15 cellular contexts compared by ENCODE assay signal in genomic region chr7:16905300-16906044, GRCh38. TPM values are rescaled to one million over a fixed set of nuclear protein-coding genes. Genes with fewer than 3 reads are reported as not detected.
DNase-seq lines count a peak whose midpoint lies in the region; ATAC-seq, FAIRE-seq and TF ChIP-seq lines count a peak whose summit lies in the region.
"Had no signal": no experiment of that assay in that cellular context is flagged by ENCODE, and none has a peak within 500 bp of the region (broad histone marks: within the 10 kb centered on the region; RNA-seq: fewer than 3 reads in every experiment).

No MANE protein-coding gene starts in this region.

- in situ Hi-C loops in HepG2 (cut with HindIII; ENCODE audit: extremely low pct_ligation_motif_present, low pct_unique_long_range_greater_than_20kb): no loop called here
- in situ Hi-C loops in brain microvascular endothelial cell (cut with HindIII; ENCODE audit: low pct_ligation_motif_present, low sequenced_read_pairs): no loop called here

- no peaks in the 10 kb centered on the region for H3K79me2 ChIP-seq in HepG2 (ENCODE audit: insufficient read depth, low read length)

- no peak for TF ChIP-seq CTCF in HepG2 (CRISPR knock-in tag; IDR thresholded peaks at IDR 0.05)
- no peak for TF ChIP-seq CTCF in right lobe of liver (IDR thresholded peaks at IDR 0.05)
- TF ChIP-seq CTCF in brain microvascular endothelial cell (IDR thresholded peaks at IDR 0.05; ENCODE audit: low read depth, low read length, missing control alignments): no peak

- TF ChIP-seq POLR2A in HepG2 (IDR thresholded peaks at IDR 0.05; ENCODE audit: insufficient read depth in 1 of 2, low read depth in 2 of 2, low read length in 2 of 2) (no peak), right lobe of liver (IDR thresholded peaks at IDR 0.05) (no peak)

- no peak for TF ChIP-seq RAD21 in HepG2 (CRISPR knock-in tag; IDR thresholded peaks at IDR 0.05)

- FAIRE-seq in HepG2 (lab: Jason Lieb, UNC): no peak

- DNase-seq in HepG2 (ENCODE audit: low spot score) (peak; percentile 52), right lobe of liver (no peak), brain microvascular endothelial cell (peak; percentile 61), left colon (no peak), NCI-H187 (lab: John Stamatoyannopoulos, UW) (no peak)
- DNase-seq: activated CD4-positive, alpha-beta T cell treated with anti-CD3 and anti-CD28 coated beads for 4 hours; GDM1; heart left ventricle; NCI-H226; stimulated activated CD4-positive, alpha-beta T cell treated with anti-CD3 and anti-CD28 coated beads, Interleukin-12 subunit alpha, Interleukin-12 subunit beta, amount 100 ng/mL, for 4 hours had no signal

- H3K27me3 ChIP-seq in HepG2 (ENCODE audit: control insufficient read depth in 1 of 2, insufficient read depth in 2 of 2, low read length in 2 of 2) (no peaks in the 10 kb centered on the region), right lobe of liver (no peaks in the 10 kb centered on the region), brain microvascular endothelial cell (replicated peaks) (no peaks in the 10 kb centered on the region)
- H3K27me3 ChIP-seq: heart left ventricle had no signal

- H3K4me1 ChIP-seq in HepG2 (ENCODE audit: insufficient read depth, low read length) (peaks cover 10% of the 10 kb centered on the region), right lobe of liver (no peaks in the 10 kb centered on the region)
- H3K4me1 ChIP-seq: heart left ventricle had no signal

- 9% methylated on average over 5 of the region's 5 CpGs for WGBS in HepG2 (ENCODE audit: low lambda C conversion rate)
- 46% methylated on average over 5 of the region's 5 CpGs for WGBS in right lobe of liver (ENCODE audit: insufficient coverage, low coverage, low lambda C conversion rate, missing lambda C conversion rate)

- CTCF ChIA-PET in HepG2 (lab: Yijun Ruan, JAX; ENCODE audit: low intra/inter-chr PET ratio, low total read pairs): no interaction called here

- H3K4me3 ChIP-seq in HepG2 (replicated peaks in 1 of 3; ENCODE audit: insufficient read depth in 1 of 3, low read depth in 2 of 3, low read length in 3 of 3) (no peak overlapping the region), right lobe of liver (no peak overlapping the region), brain microvascular endothelial cell (ENCODE audit: low read depth, low read length) (no peak overlapping the region)
- H3K4me3 ChIP-seq: heart left ventricle had no signal

- H3K4me2 ChIP-seq in HepG2 (ENCODE audit: low read depth, low read length): peak overlapping the region; percentile 18; the same call in 1 of the 2 replicates

- H3K9me3 ChIP-seq in HepG2 (ENCODE audit: low read length): no peaks in the 10 kb centered on the region
- no peaks in the 10 kb centered on the region for H3K9me3 ChIP-seq in right lobe of liver

- no peak overlapping the region for H2AFZ ChIP-seq in HepG2 (ENCODE audit: low read length)

- no peak overlapping the region for H3K27ac ChIP-seq in HepG2 (ENCODE audit: extremely low read length, insufficient read depth, low read length)
- H3K27ac ChIP-seq in right lobe of liver: no peak overlapping the region
- peak overlapping the region; percentile 59 for H3K27ac ChIP-seq in brain microvascular endothelial cell
- H3K27ac ChIP-seq: heart left ventricle had no signal

- H3K9ac ChIP-seq in HepG2 (ENCODE audit: insufficient read depth, low read depth, low read length): no peak overlapping the region

- POLR2A ChIA-PET in HepG2 (lab: Yijun Ruan, JAX): no interaction called here

- H4K20me1 ChIP-seq in HepG2 (ENCODE audit: insufficient read depth, low read length): no peaks in the 10 kb centered on the region

- H3K36me3 ChIP-seq in HepG2 (replicated peaks in 1 of 2; ENCODE audit: control insufficient read depth in 1 of 2, insufficient read depth in 2 of 2, low read length in 2 of 2) (no peaks in the 10 kb centered on the region), right lobe of liver (no peaks in the 10 kb centered on the region), brain microvascular endothelial cell (replicated peaks) (no peaks in the 10 kb centered on the region)
- H3K36me3 ChIP-seq: heart left ventricle had no signal

- ATAC-seq in HepG2 (peak; percentile 82), right lobe of liver (no peak), left colon (peak; percentile 71), HG03095 (IDR thresholded peaks at IDR 0.05; ENCODE audit: unreplicated experiment) (no peak), GM19455 (IDR thresholded peaks at IDR 0.05; ENCODE audit: unreplicated experiment) (no peak), GM18909 (IDR thresholded peaks at IDR 0.05; ENCODE audit: poor library complexity, unreplicated experiment) (no peak)
- ATAC-seq: heart left ventricle had no signal

- intact Hi-C loops in HepG2 (cut with micrococcal nuclease; ENCODE audit: unreplicated experiment): no loop called here
- intact Hi-C loops in right lobe of liver (cut with DNase I): no loop called here
- intact Hi-C loops in left colon (cut with DNase I, micrococcal nuclease): no loop called here

- TF ChIP-seq EP300 in HepG2 (IDR thresholded peaks at IDR 0.05; ENCODE audit: low read depth in 2 of 2, low read length in 2 of 2) (no peak), HepG2 (CRISPR knock-in tag; IDR thresholded peaks at IDR 0.05; ENCODE audit: borderline replicate concordance) (no peak)

- no TSS peak for BruUV-seq in HepG2 (replicated peaks; lab: Mats Ljungman, UMichigan)

TF ChIP-seq in HepG2, 621 proteins besides CTCF, POLR2A, EP300 and RAD21 (continues in another document):
- TF ChIP-seq NFIC (IDR thresholded peaks at IDR 0.05; ENCODE audit: low read length) (peak; percentile 81; the same call in 1 of the 2 replicates), BCL6 (CRISPR knock-in tag; IDR thresholded peaks at IDR 0.05) (0 out of 2 replicates have a peak, but pooled peaks have one; percentile 13), SMC3 (IDR thresholded peaks at IDR 0.05; ENCODE audit: low read length) (no peak), ZMYM4 (CRISPR knock-in tag; IDR thresholded peaks at IDR 0.05) (no peak), HMG20A (CRISPR knock-in tag; IDR thresholded peaks at IDR 0.05; ENCODE audit: borderline replicate concordance) (0 out of 2 replicates have a peak, but pooled peaks have one; percentile 19)
- TF ChIP-seq, protein P1, sequence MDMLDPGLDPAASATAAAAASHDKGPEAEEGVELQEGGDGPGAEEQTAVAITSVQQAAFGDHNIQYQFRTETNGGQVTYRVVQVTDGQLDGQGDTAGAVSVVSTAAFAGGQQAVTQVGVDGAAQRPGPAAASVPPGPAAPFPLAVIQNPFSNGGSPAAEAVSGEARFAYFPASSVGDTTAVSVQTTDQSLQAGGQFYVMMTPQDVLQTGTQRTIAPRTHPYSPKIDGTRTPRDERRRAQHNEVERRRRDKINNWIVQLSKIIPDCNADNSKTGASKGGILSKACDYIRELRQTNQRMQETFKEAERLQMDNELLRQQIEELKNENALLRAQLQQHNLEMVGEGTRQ (IDR thresholded peaks at IDR 0.05; ENCODE audit: low read depth, low read length): no peak
- TF ChIP-seq, protein P1 (CRISPR knock-in tag; IDR thresholded peaks at IDR 0.05; ENCODE audit: borderline replicate concordance): no peak

RNA-seq across cellular contexts. Expression of gene AGR3, which starts 23.7 kb away (rescaled TPM):
- not detected in 2 replicates for total RNA-seq in HepG2 (2016; rRNA removed; fragmentation: Illumina TruSeq; extraction: Trizol)
- total RNA-seq in HepG2 (2016; cell fraction: cytosol; rRNA removed; fragmentation: Illumina TruSeq; extraction: Trizol; ENCODE audit: low read depth): not detected in 2 replicates
- total RNA-seq in HepG2 (2016; cell fraction: insoluble cytoplasmic fraction; rRNA removed; fragmentation: Illumina TruSeq; extraction: Trizol): not detected in 2 replicates
- total RNA-seq in HepG2 (2016; cell fraction: membrane; rRNA removed; fragmentation: Illumina TruSeq; extraction: Trizol): not detected in 2 replicates
- not detected in 2 replicates for total RNA-seq in HepG2 (2016; cell fraction: nucleus; rRNA removed; fragmentation: Illumina TruSeq; extraction: Trizol)
- not detected in 2 replicates for polyA plus RNA-seq in HepG2 (2011; rRNA removed)
- polyA plus RNA-seq in HepG2 (2011; cell fraction: cytosol; rRNA removed): not detected in 2 replicates
- polyA plus RNA-seq in HepG2 (2011; cell fraction: nucleus; rRNA removed): not detected in 2 replicates
- polyA plus RNA-seq in HepG2 (2012): not detected in 2 replicates
- polyA plus RNA-seq in HepG2 (2016; cell fraction: cytosol; fragmentation: Illumina TruSeq; extraction: Trizol; ENCODE audit: low read depth): not detected in 2 replicates
- polyA plus RNA-seq in HepG2 (2016; cell fraction: insoluble cytoplasmic fraction; fragmentation: Illumina TruSeq; extraction: Trizol; ENCODE audit: low read depth): not detected in 2 replicates
- polyA plus RNA-seq in HepG2 (2016; cell fraction: membrane; fragmentation: Illumina TruSeq; extraction: Trizol; ENCODE audit: low read depth): not detected in 2 replicates
- polyA plus RNA-seq in HepG2 (2016; cell fraction: nucleus; fragmentation: Illumina TruSeq; extraction: Trizol; ENCODE audit: insufficient read depth, low read depth): not detected in 2 replicates
- not detected in 2 replicates for polyA minus RNA-seq in HepG2 (2011; rRNA and poly(A)+ RNA removed; ENCODE audit: low replicate concordance)
- polyA minus RNA-seq in HepG2 (2011; cell fraction: cytosol; rRNA and poly(A)+ RNA removed): not detected in 2 replicates
- polyA minus RNA-seq in HepG2 (2011; cell fraction: nucleus; rRNA and poly(A)+ RNA removed): not detected in 2 replicates
- not detected for total RNA-seq in right lobe of liver
- 100 to 1,000 TPM; 123 to 188 TPM for total RNA-seq in left colon
- total RNA-seq: activated T-helper 2 cell treated with anti-CD3 and anti-CD28 coated beads, Interferon-gamma antibody, Interleukin-2, Interleukin-4, amounts not matched to agents 10 μg/mL and 5 μg/mL and 100 μg/mL, durations not matched to agents 14 hours and 24 hours and 36 hours; heart left ventricle; SK-MEL-5 had no signal
- polyA plus RNA-seq: heart left ventricle had no signal

Comparison
In these comparisons a context has a peak if more than half of its experiments do, and no peak if none do; other contexts are left out.
1. ATAC-seq: peak in HepG2 (single experiment) and left colon (single experiment); none in right lobe of liver (0 of 4), HG03095 (single experiment), GM19455 (single experiment) and GM18909 (single experiment).
2. DNase-seq: peak in HepG2 (single experiment) and brain microvascular endothelial cell (single experiment); none in right lobe of liver (0 of 3), left colon (0 of 2) and NCI-H187 (0 of 2).
3. RNA of gene AGR3, which starts 23.7 kb away (total RNA-seq): 123 to 188 TPM in left colon; not detected in HepG2 and not detected in right lobe of liver; every median in the first group is over 100 times any median in the second.